In the genomic region with DNA sequence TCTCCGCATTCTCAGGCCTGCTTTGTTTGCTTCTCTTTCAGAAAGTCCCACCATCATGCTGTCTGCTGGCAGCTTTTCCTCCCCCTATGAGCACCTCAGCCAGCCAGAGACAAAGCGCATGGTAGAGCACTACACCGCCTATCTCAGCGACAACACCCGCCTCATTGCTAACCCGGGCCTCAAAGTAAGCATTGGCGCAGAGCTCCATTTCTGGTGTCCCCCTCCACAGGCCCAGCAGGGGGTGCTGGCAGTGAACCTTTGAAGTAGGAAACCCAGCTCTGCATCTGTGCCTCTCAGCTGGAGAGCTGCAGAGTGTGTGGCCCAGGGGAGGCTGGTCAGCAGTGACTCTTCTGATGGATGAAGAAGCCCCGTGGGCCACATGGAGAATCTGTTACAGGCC, we compare ENCODE assay signal across 12 cellular contexts.
DNase-seq lines count a peak whose midpoint lies in the region; ATAC-seq and TF ChIP-seq lines count a peak whose summit lies in the region.
"Had no signal": no experiment of that assay in that cellular context is flagged by ENCODE, and none has a peak within 500 bp of the region (broad histone marks: within the 10 kb centered on the region; RNA-seq: fewer than 3 reads in every experiment).

No MANE protein-coding gene starts in this region.

- ATAC-seq in activated CD4-positive, alpha-beta T cell treated with anti-CD3 and anti-CD28 coated beads for 36 hours = peak; percentile 61
- ATAC-seq in GM21576 (IDR thresholded peaks at IDR 0.05; ENCODE audit: unreplicated experiment) = no peak

- TF ChIP-seq CTCF in astrocyte of the cerebellum (IDR thresholded peaks at IDR 0.05; ENCODE audit: low read depth, low read length, missing control alignments) (peak; percentile 15), neural progenitor cell (IDR thresholded peaks at IDR 0.05) (peak; percentile 18)

- POLR2A ChIA-PET in activated CD4-positive, alpha-beta T cell treated with anti-CD3 and anti-CD28 coated beads for 36 hours (lab: Charles Lee) = no interaction called here

- H3K36me3 ChIP-seq in Karpas-422 (ENCODE audit: insufficient read depth, low read length) = no peaks in the 10 kb centered on the region
- H3K36me3 ChIP-seq in neural progenitor cell = peaks cover 6% of the 10 kb centered on the region

- H3K27ac Mint-ChIP-seq in activated CD4-positive, alpha-beta T cell treated with anti-CD3 and anti-CD28 coated beads for 36 hours = no peak overlapping the region
- peak overlapping the region; percentile 99 for H3K27ac Mint-ChIP-seq in neural progenitor cell
- H3K27ac Mint-ChIP-seq: activated naive CD8-positive, alpha-beta T cell; CD4-positive, CD25-positive, alpha-beta regulatory T cell had no signal

- H3K4me1 ChIP-seq in Karpas-422 (ENCODE audit: low read length) (no peaks in the 10 kb centered on the region), neural progenitor cell (peaks cover 13% of the 10 kb centered on the region)
- H3K4me1 ChIP-seq: spleen had no signal

- H3K4me1 Mint-ChIP-seq in activated CD4-positive, alpha-beta T cell treated with anti-CD3 and anti-CD28 coated beads for 36 hours = no peaks in the 10 kb centered on the region
- H3K4me1 Mint-ChIP-seq in neural progenitor cell = peaks cover 33% of the 10 kb centered on the region
- H3K4me1 Mint-ChIP-seq: CD4-positive, CD25-positive, alpha-beta regulatory T cell had no signal

- no peaks in the 10 kb centered on the region for H3K27me3 ChIP-seq in Karpas-422 (ENCODE audit: low read length)
- no peaks in the 10 kb centered on the region for H3K27me3 ChIP-seq in neural progenitor cell
- H3K27me3 ChIP-seq: spleen had no signal

- intact Hi-C loops in activated CD4-positive, alpha-beta T cell treated with anti-CD3 and anti-CD28 coated beads for 36 hours (cut with DNase I, micrococcal nuclease) = no loop called here

- H3K4me3 ChIP-seq in Karpas-422 (ENCODE audit: low read length) (no peak overlapping the region), astrocyte of the cerebellum (ENCODE audit: low read depth, low read length) (no peak overlapping the region), neural progenitor cell (no peak overlapping the region)
- H3K4me3 ChIP-seq: spleen had no signal

- no peak overlapping the region for H3K27ac ChIP-seq in Karpas-422 (ENCODE audit: low read length)
- H3K27ac ChIP-seq in neural progenitor cell = no peak overlapping the region
- H3K27ac ChIP-seq: RWPE1, spleen had no signal

- H3K36me3 Mint-ChIP-seq in activated CD4-positive, alpha-beta T cell treated with anti-CD3 and anti-CD28 coated beads for 36 hours (ENCODE audit: low read depth) = peaks cover 3% of the 10 kb centered on the region
- peaks cover 70% of the 10 kb centered on the region for H3K36me3 Mint-ChIP-seq in neural progenitor cell
- H3K36me3 Mint-ChIP-seq: CD4-positive, CD25-positive, alpha-beta regulatory T cell had no signal

- H3K4me3 Mint-ChIP-seq in activated CD4-positive, alpha-beta T cell treated with anti-CD3 and anti-CD28 coated beads for 36 hours = no peak overlapping the region
- no peak overlapping the region for H3K4me3 Mint-ChIP-seq in neural progenitor cell
- H3K4me3 Mint-ChIP-seq: activated naive CD8-positive, alpha-beta T cell; CD4-positive, CD25-positive, alpha-beta regulatory T cell had no signal

- H3K4me2 ChIP-seq in Karpas-422 (ENCODE audit: low read depth, low read length, poor library complexity, severe bottlenecking) (no peak overlapping the region), neural progenitor cell (peak overlapping the region; percentile 6)

- H4K20me1 ChIP-seq in Karpas-422 (ENCODE audit: insufficient read depth, low read depth, low read length) (no peaks in the 10 kb centered on the region), neural progenitor cell (ENCODE audit: low read depth) (no peaks in the 10 kb centered on the region)

- no peaks in the 10 kb centered on the region for H3K9me3 Mint-ChIP-seq in activated CD4-positive, alpha-beta T cell treated with anti-CD3 and anti-CD28 coated beads for 36 hours (ENCODE audit: low read depth)
- H3K9me3 Mint-ChIP-seq in neural progenitor cell = no peaks in the 10 kb centered on the region
- H3K9me3 Mint-ChIP-seq: CD4-positive, CD25-positive, alpha-beta regulatory T cell had no signal

- in situ Hi-C loops in astrocyte of the cerebellum (cut with HindIII; ENCODE audit: low sequenced_read_pairs) = loop anchor here (25.0 kb wide), 1 partner anchor 401 kb away; no protein-coding TSS in a partner anchor

- DNase-seq in activated CD4-positive, alpha-beta T cell treated with anti-CD3 and anti-CD28 coated beads for 36 hours = peak; percentile 56
- no peak for DNase-seq in activated CD4-positive, alpha-beta T cell treated with anti-CD3 and anti-CD28 coated beads, Interleukin-2, amount 50 U/mL, for 4 hours
- peak; percentile 69 for DNase-seq in Karpas-422
- DNase-seq in astrocyte of the cerebellum (ENCODE audit: low read depth) = no peak
- peak; percentile 37 for DNase-seq in neural progenitor cell (ENCODE audit: low spot score)
- DNase-seq in retina = no peak
- no peak for DNase-seq in amniotic stem cell (lab: John Stamatoyannopoulos, UW)
- DNase-seq: spleen had no signal

- no peaks in the 10 kb centered on the region for H3K9me2 ChIP-seq in Karpas-422 (replicated peaks; ENCODE audit: insufficient read depth, low read length)

- no peak overlapping the region for H2AFZ ChIP-seq in Karpas-422 (ENCODE audit: low read length)
- H2AFZ ChIP-seq in neural progenitor cell (replicated peaks) = no peak overlapping the region

- no peaks in the 10 kb centered on the region for H3K79me2 ChIP-seq in Karpas-422 (ENCODE audit: low read length)
- no peaks in the 10 kb centered on the region for H3K79me2 ChIP-seq in neural progenitor cell (ENCODE audit: low read depth)

- peaks cover 2% of the 10 kb centered on the region for H3K27me3 Mint-ChIP-seq in activated CD4-positive, alpha-beta T cell treated with anti-CD3 and anti-CD28 coated beads for 36 hours
- H3K27me3 Mint-ChIP-seq in neural progenitor cell (ENCODE audit: insufficient read depth, low read depth) = peaks cover 2% of the 10 kb centered on the region
- H3K27me3 Mint-ChIP-seq: activated naive CD8-positive, alpha-beta T cell; CD4-positive, CD25-positive, alpha-beta regulatory T cell had no signal

- H3K9me3 ChIP-seq in Karpas-422 (ENCODE audit: low read length) (no peaks in the 10 kb centered on the region), neural progenitor cell (ENCODE audit: low read depth) (no peaks in the 10 kb centered on the region)
- H3K9me3 ChIP-seq: spleen had no signal

- H3K9ac ChIP-seq in Karpas-422 (ENCODE audit: low read length) (no peak overlapping the region), neural progenitor cell (no peak overlapping the region)

- CTCF ChIA-PET in activated CD4-positive, alpha-beta T cell treated with anti-CD3 and anti-CD28 coated beads for 36 hours (lab: Charles Lee) = interaction anchor here (0.9 to 5.7 kb wide), 6 partner anchors 13 to 391 kb away, joined by 3 to 41 read pairs (median 4); no protein-coding TSS in a partner anchor

- peaks cover 7% of the 10 kb centered on the region for H3F3A ChIP-seq in neural progenitor cell (ENCODE audit: low read depth)

Comparison
In these comparisons a context has a peak if more than half of its experiments do, and no peak if none do; other contexts are left out.
1. DNase-seq: peak in activated CD4-positive, alpha-beta T cell treated with anti-CD3 and anti-CD28 coated beads for 36 hours (single experiment), Karpas-422 (single experiment) and neural progenitor cell (single experiment); none in activated CD4-positive, alpha-beta T cell treated with anti-CD3 and anti-CD28 coated beads, Interleukin-2, amount 50 U/mL, for 4 hours (0 of 2), astrocyte of the cerebellum (single experiment), retina (single experiment) and amniotic stem cell (single experiment).